ENCODE assay signal across 16 cellular contexts in the genomic region with DNA sequence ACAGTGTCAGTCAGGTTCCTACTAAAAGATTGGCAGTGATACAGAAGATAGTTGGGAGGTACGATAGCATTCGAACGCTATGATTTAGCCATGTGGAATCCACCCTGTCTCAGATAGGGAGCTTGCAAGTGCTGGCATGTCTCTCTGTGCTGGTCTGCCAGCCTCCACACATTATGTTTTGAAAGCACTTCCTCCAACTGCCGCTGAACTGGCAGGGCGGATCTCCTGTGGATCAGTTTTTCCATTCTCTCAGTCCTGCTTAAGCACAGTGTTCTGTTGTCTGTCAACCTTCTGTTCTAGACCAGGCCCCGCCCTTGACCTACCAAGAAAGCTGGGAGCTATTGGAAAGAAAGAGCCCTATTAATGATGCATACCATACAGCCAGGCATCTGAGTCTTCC.
DNase-seq lines count a peak whose midpoint lies in the region; ATAC-seq, FAIRE-seq and TF ChIP-seq lines count a peak whose summit lies in the region.
"Had no signal": no experiment of that assay in that cellular context is flagged by ENCODE, and none has a peak within 500 bp of the region (broad histone marks: within the 10 kb centered on the region; RNA-seq: fewer than 3 reads in every experiment).

No MANE protein-coding gene starts in this region.

- H3K27me3 ChIP-seq in esophagus (ENCODE audit: control insufficient read depth in 1 of 2, insufficient read depth in 2 of 2, low read length in 2 of 2), result no peaks in the 10 kb centered on the region
- H3K27me3 ChIP-seq in lung (ENCODE audit: control insufficient read depth, insufficient read depth), result no peaks in the 10 kb centered on the region

- no peak for TF ChIP-seq CTCF in lung (IDR thresholded peaks at IDR 0.05; ENCODE audit: control extremely low read depth, extremely low read depth)

- no peaks in the 10 kb centered on the region for H3K9me3 Mint-ChIP-seq in T-helper 2 cell treated with Interferon-gamma antibody and Interleukin-4, amounts not matched to agents 5 μg/mL and 100 μg/mL, for 36 hours
- H3K9me3 Mint-ChIP-seq: T-helper 1 cell treated with Interleukin-12 subunit alpha and Interleukin-12 subunit beta and Interleukin-4 antibody, amounts not matched to agents 30 μg/mL and 1 μg/mL, for 36 hours had no signal

- no peaks in the 10 kb centered on the region for H3K4me1 Mint-ChIP-seq in T-helper 2 cell treated with Interferon-gamma antibody and Interleukin-4, amounts not matched to agents 5 μg/mL and 100 μg/mL, for 36 hours (ENCODE audit: low read depth)
- H3K4me1 Mint-ChIP-seq: stimulated activated naive B cell treated with anti-CD40 and anti-IgM and Interleukin-4, amounts not matched to agents 10 μg/mL and 1 μg/mL and 100 μg/mL, for 72 hours had no signal

- H3K36me3 Mint-ChIP-seq in T-helper 2 cell treated with Interferon-gamma antibody and Interleukin-4, amounts not matched to agents 5 μg/mL and 100 μg/mL, for 36 hours (ENCODE audit: low read depth), result no peaks in the 10 kb centered on the region
- H3K36me3 Mint-ChIP-seq: stimulated activated naive B cell treated with anti-CD40 and anti-IgM and Interleukin-4, amounts not matched to agents 10 μg/mL and 1 μg/mL and 100 μg/mL, for 72 hours had no signal

- H3K9me3 ChIP-seq in esophagus (ENCODE audit: control insufficient read depth in 2 of 2, insufficient read depth in 1 of 2, low read depth in 1 of 2, low read length in 1 of 2), result no peaks in the 10 kb centered on the region
- H3K9me3 ChIP-seq in lung (ENCODE audit: control insufficient read depth in 2 of 2, insufficient read depth in 1 of 2, low read length in 1 of 2), result no peaks in the 10 kb centered on the region

- ATAC-seq in lung (ENCODE audit: insufficient read depth, low FRiP score) (peak; percentile 51), GM18858 (IDR thresholded peaks at IDR 0.05; ENCODE audit: unreplicated experiment) (no peak)
- ATAC-seq: stimulated activated naive B cell treated with anti-CD40 and anti-IgM and Interleukin-4, amounts not matched to agents 10 μg/mL and 1 μg/mL and 100 μg/mL, for 72 hours had no signal

- peak; percentile 42 for DNase-seq in COLO829 (ENCODE audit: low spot score)
- DNase-seq in NCI-H69 (lab: John Stamatoyannopoulos, UW), result peak; percentile 5
- DNase-seq in lung (ENCODE audit: low spot score), result no peak
- DNase-seq in T-helper 2 cell treated with Interferon-gamma antibody and Interleukin-4, amounts not matched to agents 5 μg/mL and 100 μg/mL, for 36 hours (ENCODE audit: low spot score), result no peak
- DNase-seq in frontal cortex (ENCODE audit: low spot score in 2 of 2), result no peak
- DNase-seq in stimulated activated CD4-positive, alpha-beta T cell treated with anti-CD3 and anti-CD28 coated beads, Interleukin-4, amount 100 ng/mL, for 24 hours, result no peak
- DNase-seq: activated CD4-positive, alpha-beta T cell treated with anti-CD3 and anti-CD28 coated beads, Interleukin-2, amount 50 U/mL, for 4 hours; effector CD8-positive, alpha-beta T cell; midbrain; OCI-M1; stimulated activated CD4-positive, alpha-beta T cell treated with anti-CD3 and anti-CD28 coated beads, Interleukin-2, amount 100 ng/mL, for 48 hours; stimulated activated naive B cell treated with anti-CD40 and anti-IgM and Interleukin-4, amounts not matched to agents 10 μg/mL and 1 μg/mL and 100 μg/mL, for 72 hours had no signal

- H3K4me1 ChIP-seq in esophagus (ENCODE audit: control insufficient read depth in 2 of 2, insufficient read depth in 2 of 2, low read length in 1 of 2), result no peaks in the 10 kb centered on the region
- no peaks in the 10 kb centered on the region for H3K4me1 ChIP-seq in lung (ENCODE audit: control insufficient read depth in 2 of 2, insufficient read depth in 2 of 2, low read length in 2 of 2)

- no peak overlapping the region for H3K4me3 ChIP-seq in esophagus (ENCODE audit: low read depth in 1 of 2, low read length in 2 of 2)
- no peak overlapping the region for H3K4me3 ChIP-seq in lung

- FAIRE-seq in frontal cortex (lab: Jason Lieb, UNC), result no peak

- H3K27ac ChIP-seq in esophagus (ENCODE audit: low read depth in 2 of 2, low read length in 1 of 2) (peak overlapping the region; percentile 76 to 78), lung (ENCODE audit: low read depth in 1 of 2, low read length in 1 of 2) (peak overlapping the region in 1 of 2 donors; percentile 82)
- H3K27ac ChIP-seq: KMS-11 had no signal

- H3K27ac Mint-ChIP-seq in T-helper 2 cell treated with Interferon-gamma antibody and Interleukin-4, amounts not matched to agents 5 μg/mL and 100 μg/mL, for 36 hours, result no peak overlapping the region
- H3K27ac Mint-ChIP-seq: stimulated activated naive B cell treated with anti-CD40 and anti-IgM and Interleukin-4, amounts not matched to agents 10 μg/mL and 1 μg/mL and 100 μg/mL, for 72 hours; T-helper 1 cell treated with Interleukin-12 subunit alpha and Interleukin-12 subunit beta and Interleukin-4 antibody, amounts not matched to agents 30 μg/mL and 1 μg/mL, for 36 hours had no signal

- H3K27me3 Mint-ChIP-seq in T-helper 2 cell treated with Interferon-gamma antibody and Interleukin-4, amounts not matched to agents 5 μg/mL and 100 μg/mL, for 36 hours (ENCODE audit: low read depth), result no peaks in the 10 kb centered on the region
- H3K27me3 Mint-ChIP-seq: stimulated activated naive B cell treated with anti-CD40 and anti-IgM and Interleukin-4, amounts not matched to agents 10 μg/mL and 1 μg/mL and 100 μg/mL, for 72 hours had no signal

- H3K36me3 ChIP-seq in esophagus (ENCODE audit: control insufficient read depth in 2 of 2, insufficient read depth in 2 of 2, low read length in 1 of 2) (no peaks in the 10 kb centered on the region), lung (ENCODE audit: control insufficient read depth in 2 of 2, insufficient read depth in 2 of 2, low read length in 2 of 2) (no peaks in the 10 kb centered on the region)

- no peak overlapping the region for H3K4me3 Mint-ChIP-seq in T-helper 2 cell treated with Interferon-gamma antibody and Interleukin-4, amounts not matched to agents 5 μg/mL and 100 μg/mL, for 36 hours
- H3K4me3 Mint-ChIP-seq: stimulated activated naive B cell treated with anti-CD40 and anti-IgM and Interleukin-4, amounts not matched to agents 10 μg/mL and 1 μg/mL and 100 μg/mL, for 72 hours; T-helper 1 cell treated with Interleukin-12 subunit alpha and Interleukin-12 subunit beta and Interleukin-4 antibody, amounts not matched to agents 30 μg/mL and 1 μg/mL, for 36 hours had no signal

- WGBS in esophagus, 2 donors, result 52 to 55% methylated on average over 6 of the region's 6 CpGs
- 72 to 76% methylated on average over 6 of the region's 6 CpGs for WGBS in lung, 2 donors

Comparison
In these comparisons a context has a peak if more than half of its experiments do, and no peak if none do; other contexts are left out.
1. DNase-seq: peak in COLO829 (single experiment) and NCI-H69 (single experiment); none in lung (single experiment), T-helper 2 cell treated with Interferon-gamma antibody and Interleukin-4, amounts not matched to agents 5 μg/mL and 100 μg/mL, for 36 hours (single experiment), frontal cortex (0 of 2) and stimulated activated CD4-positive, alpha-beta T cell treated with anti-CD3 and anti-CD28 coated beads, Interleukin-4, amount 100 ng/mL, for 24 hours (single experiment).